Comparison of ENCODE assay signal across 9 cellular contexts in genomic region chr18:5975111-5975622, GRCh38.
DNase-seq lines count a peak whose midpoint lies in the region; ATAC-seq and TF ChIP-seq lines count a peak whose summit lies in the region.
"Had no signal": no experiment of that assay in that cellular context is flagged by ENCODE, and none has a peak within 500 bp of the region (broad histone marks: within the 10 kb centered on the region; RNA-seq: fewer than 3 reads in every experiment).

No MANE protein-coding gene starts in this region.

- H3K9me3 Mint-ChIP-seq in chondrocyte (ENCODE audit: low read depth), result no peaks in the 10 kb centered on the region

- peak overlapping the region; percentile 86 for H3K27ac Mint-ChIP-seq in chondrocyte (ENCODE audit: unreplicated experiment)

- H3K27ac ChIP-seq in C4-2B, result no peak overlapping the region
- H3K27ac ChIP-seq: HL-60 had no signal

- H3K36me3 Mint-ChIP-seq in chondrocyte (ENCODE audit: low read depth), result no peaks in the 10 kb centered on the region

- no peak for DNase-seq in chondrocyte (ENCODE audit: low spot score)
- DNase-seq in activated gamma-delta T cell treated with Interleukin-2 at 50 U/mL for 16 hours, result no peak
- no peak for DNase-seq in effector CD4-positive, alpha-beta T cell
- no peak for DNase-seq in cerebellar nuclear complex (lab: John Stamatoyannopoulos, UW)
- DNase-seq in NCI-H524 treated with DMSO at 0.1 percent for 48 hours (lab: John Stamatoyannopoulos, UW), result no peak

- H3K4me3 Mint-ChIP-seq in chondrocyte (ENCODE audit: unreplicated experiment), result no peak overlapping the region

- TF ChIP-seq CTCF in C4-2B (conservative IDR thresholded peaks at IDR 0.05) (peak; percentile 10; the same call in 1 of the 2 replicates), chondrocyte (IDR thresholded peaks at IDR 0.05) (peak; percentile 52)

- peaks cover 18% of the 10 kb centered on the region for H3K4me1 Mint-ChIP-seq in chondrocyte (ENCODE audit: low read depth)

- H3K27me3 Mint-ChIP-seq in chondrocyte (ENCODE audit: low read depth), result peaks cover 2% of the 10 kb centered on the region

- ATAC-seq in GM19395 (IDR thresholded peaks at IDR 0.05; ENCODE audit: unreplicated experiment) (peak; percentile 73), HG03280 (IDR thresholded peaks at IDR 0.05; ENCODE audit: unreplicated experiment) (peak; percentile 73)
